Comparison of ENCODE assay signal across 28 cellular contexts in genomic region chr10:88852327-88852726, GRCh38. TPM values are rescaled to one million over a fixed set of nuclear protein-coding genes. Genes with fewer than 3 reads are reported as not detected.
A peak's percentile ranks its signal among the peaks of the same experiment; 100 is the strongest.
DNase-seq lines count a peak whose midpoint lies in the region; FAIRE-seq and TF ChIP-seq lines count a peak whose summit lies in the region.
"Had no signal": no experiment of that assay in that cellular context is flagged by ENCODE, and none has a peak within 500 bp of the region (broad histone marks: within the 10 kb centered on the region; RNA-seq: fewer than 3 reads in every experiment).

No MANE protein-coding gene starts in this region.

- intact Hi-C loops in prostate gland (cut with DNase I) = no loop called here
- intact Hi-C loops in kidney (cut with DNase I) = no loop called here

- no peak overlapping the region for H2BK5ac ChIP-seq in H1 (ENCODE audit: low read depth, low read length)

- no peak overlapping the region for H3K4ac ChIP-seq in H1 (replicated peaks; ENCODE audit: insufficient read length, low read depth, low read length)

- no peak overlapping the region for H4K8ac ChIP-seq in H1 (ENCODE audit: extremely low read depth, insufficient read depth, low read length)

- H3K23me2 ChIP-seq in H1 (ENCODE audit: low read depth, low read length) = no peaks in the 10 kb centered on the region

- H3K79me2 ChIP-seq in H1 (ENCODE audit: control insufficient read depth in 1 of 2, insufficient read depth in 2 of 2, low read length in 2 of 2) = no peaks in the 10 kb centered on the region

- H3K4me3 ChIP-seq in BLaER1 treated with 17β-estradiol and CSF1 and Interleukin-3, amounts not matched to agents 10 nM and 100 nM = no peak overlapping the region; a peak in 1 of 20 replicates
- peak overlapping the region; percentile 4; the same call in 1 of the 2 replicates for H3K4me3 ChIP-seq in HL-60 (replicated peaks; ENCODE audit: insufficient read depth, low read length)
- H3K4me3 ChIP-seq in H1 (ENCODE audit: extremely low read depth in 1 of 4, insufficient read depth in 2 of 4, low read depth in 3 of 4, low read length in 4 of 4) = no peak overlapping the region
- H3K4me3 ChIP-seq in prostate gland = no peak overlapping the region
- no peak overlapping the region for H3K4me3 ChIP-seq in kidney (ENCODE audit: low read length in 2 of 2)
- H3K4me3 ChIP-seq: neural progenitor cell had no signal

- POLR2A ChIA-PET in H1 (lab: Charles Lee; ENCODE audit: partially characterized antibody) (no interaction called here), GM10248 (lab: Yijun Ruan, JAX) (no interaction called here)

- no peak overlapping the region for H3K14ac ChIP-seq in H1 (ENCODE audit: insufficient read length)

- no peak overlapping the region for H2BK12ac ChIP-seq in H1 (ENCODE audit: low read depth, low read length)

- no peak overlapping the region for H2AK5ac ChIP-seq in H1 (ENCODE audit: low read depth, low read length)

- TF ChIP-seq CTCF in HL-60 (IDR thresholded peaks at IDR 0.05; ENCODE audit: insufficient read depth, low read length) (no peak), H1 (IDR thresholded peaks at IDR 0.05; ENCODE audit: control extremely low read depth in 1 of 3, insufficient read depth in 1 of 3, low read depth in 1 of 3, low read length in 3 of 3) (no peak), prostate gland (IDR thresholded peaks at IDR 0.05) (no peak), kidney (IDR thresholded peaks at IDR 0.05; ENCODE audit: borderline replicate concordance, extremely low read depth, insufficient read depth) (no peak), GM10248 (IDR thresholded peaks at IDR 0.05; ENCODE audit: control extremely low read depth, extremely low read depth, low read depth, missing control alignments) (no peak)

- H3K9me3 ChIP-seq in BLaER1 treated with 17β-estradiol and CSF1 and Interleukin-3, amounts not matched to agents 10 nM and 100 nM (replicated peaks in 1 of 11) = peaks cover 0 to 22% (median 0%) of the 10 kb centered on the region in 11 experiments; a peak in 7 of 22 replicates
- H3K9me3 ChIP-seq in H1 (ENCODE audit: insufficient read depth in 2 of 2, low read depth in 1 of 2, low read length in 1 of 2) = no peaks in the 10 kb centered on the region
- no peaks in the 10 kb centered on the region for H3K9me3 ChIP-seq in prostate gland
- H3K9me3 ChIP-seq in kidney (ENCODE audit: control insufficient read depth in 1 of 2, low read length in 2 of 2) = no peaks in the 10 kb centered on the region
- H3K9me3 ChIP-seq: BE2C, heart left ventricle had no signal

- H2BK120ac ChIP-seq in H1 (replicated peaks; ENCODE audit: low read depth, low read length) = no peak overlapping the region

- H4K20me1 ChIP-seq in BLaER1 treated with 17β-estradiol and CSF1 and Interleukin-3, amounts not matched to agents 10 nM and 100 nM = no peaks in the 10 kb centered on the region
- H4K20me1 ChIP-seq in H1 (replicated peaks in 1 of 2; ENCODE audit: control insufficient read depth in 1 of 2, insufficient read depth in 2 of 2, low read length in 2 of 2) = no peaks in the 10 kb centered on the region

- no peak overlapping the region for H4K5ac ChIP-seq in H1 (ENCODE audit: insufficient read length, low read depth, low read length)

- H3K4me2 ChIP-seq in BLaER1 treated with 17β-estradiol and CSF1 and Interleukin-3, amounts not matched to agents 10 nM and 100 nM = peak overlapping the region in 7 of 11 experiments; percentile 1 to 84 (median 31); a peak in 11 of 22 replicates
- H3K4me2 ChIP-seq in H1 (ENCODE audit: insufficient read depth in 1 of 2, low read depth in 2 of 2, low read length in 2 of 2) = no peak overlapping the region
- H3K4me2 ChIP-seq: neural progenitor cell had no signal

- H3K79me1 ChIP-seq in H1 (ENCODE audit: low read depth, low read length) = no peaks in the 10 kb centered on the region

- no peak for TF ChIP-seq POLR2A in H1 (IDR thresholded peaks at IDR 0.05; ENCODE audit: control extremely low read depth in 1 of 2, low read depth in 2 of 2, low read length in 2 of 2)
- TF ChIP-seq POLR2A in prostate gland (IDR thresholded peaks at IDR 0.05) = no peak
- TF ChIP-seq POLR2A in GM12892 (IDR thresholded peaks at IDR 0.05; ENCODE audit: low read depth, low read length) = no peak

- H3K56ac ChIP-seq in H1 (replicated peaks; ENCODE audit: insufficient read length, low read depth, low read length) = no peak overlapping the region

- no peaks in the 10 kb centered on the region for H3K36me3 ChIP-seq in BLaER1 treated with 17β-estradiol and CSF1 and Interleukin-3, amounts not matched to agents 10 nM and 100 nM
- H3K36me3 ChIP-seq in H1 (ENCODE audit: control insufficient read depth in 2 of 4, insufficient read depth in 4 of 4, low read length in 3 of 4) (no peaks in the 10 kb centered on the region), prostate gland (no peaks in the 10 kb centered on the region), kidney (ENCODE audit: control insufficient read depth in 1 of 2, insufficient read depth in 2 of 2, low read length in 2 of 2) (no peaks in the 10 kb centered on the region)
- H3K36me3 ChIP-seq: BE2C, heart left ventricle, neural progenitor cell had no signal

- H3K27ac ChIP-seq in BLaER1 treated with 17β-estradiol and CSF1 and Interleukin-3, amounts not matched to agents 10 nM and 100 nM = peak overlapping the region; percentile 3 to 82 (median 48); a peak in 17 of 22 replicates
- H3K27ac ChIP-seq in HL-60 (replicated peaks) = peak overlapping the region; percentile 64
- H3K27ac ChIP-seq in H1 (ENCODE audit: low read depth, low read length) = no peak overlapping the region
- H3K27ac ChIP-seq in prostate gland = peak overlapping the region; percentile 35 to 49
- H3K27ac ChIP-seq in kidney (ENCODE audit: low read depth in 2 of 2, low read length in 2 of 2) = no peak overlapping the region
- H3K27ac ChIP-seq: neural progenitor cell had no signal

- 0 out of 2 replicates have a peak overlapping the region, but pooled peaks have one; percentile 15 for H2AFZ ChIP-seq in H1 (ENCODE audit: low read length)

- CTCF ChIA-PET in H1 (lab: Charles Lee; ENCODE audit: partially characterized antibody) (interaction anchor here (0.7 to 5.6 kb wide), 8 partner anchors 13 to 287 kb away, joined by 3 to 49 read pairs (median 4); no protein-coding TSS in a partner anchor), GM10248 (lab: Yijun Ruan, JAX) (interaction anchor here (0.7 to 4.1 kb wide), 5 partner anchors 8 to 81 kb away, joined by 3 to 35 read pairs (median 5); no protein-coding TSS in a partner anchor)

- no peak overlapping the region for H3K23ac ChIP-seq in H1 (ENCODE audit: insufficient read length)

- WGBS in H1 (ENCODE audit: extremely low coverage in 1 of 2, insufficient coverage in 1 of 2, insufficient read length in 1 of 2, insufficient replicate concordance in 2 of 2, low coverage in 1 of 2, low lambda C conversion rate in 2 of 2, missing lambda C conversion rate in 1 of 2), 2 experiments = 95% methylated on average over 4 of the region's 4 CpGs; no CpG with 5 or more reads in 1 of the 2 experiments
- WGBS in prostate gland = 48% methylated on average over 4 of the region's 4 CpGs

- no peak for TF ChIP-seq RAD21 in H1 (IDR thresholded peaks at IDR 0.05 in 1 of 2, conservative IDR thresholded peaks at IDR 0.05 in 1 of 2; ENCODE audit: low read depth in 2 of 2, low read length in 2 of 2)

- no peak overlapping the region for H3K18ac ChIP-seq in H1 (ENCODE audit: extremely low read depth, low read length)

- H4K91ac ChIP-seq in H1 (replicated peaks; ENCODE audit: insufficient read length, low read length) = no peak overlapping the region

- TF ChIP-seq EP300 in H1 (IDR thresholded peaks at IDR 0.05; ENCODE audit: borderline replicate concordance in 1 of 2, low read depth in 2 of 2, low read length in 2 of 2) = no peak

- FAIRE-seq in H1 (lab: Jason Lieb, UNC) (no peak), GM12892 (lab: Jason Lieb, UNC) (no peak), kidney (lab: Jason Lieb, UNC) (no peak)
- FAIRE-seq: TTC549 had no signal

- H3K9ac ChIP-seq in BLaER1 treated with 17β-estradiol and CSF1 and Interleukin-3, amounts not matched to agents 10 nM and 100 nM = peak overlapping the region in 2 of 11 experiments; percentile 49 to 60; a peak in 3 of 22 replicates
- H3K9ac ChIP-seq in H1 (replicated peaks in 1 of 4; ENCODE audit: extremely low read depth in 1 of 4, low read depth in 3 of 4, low read length in 3 of 4) (no peak overlapping the region), kidney (ENCODE audit: low read length in 2 of 2) (no peak overlapping the region)
- H3K9ac ChIP-seq: neural progenitor cell had no signal

- H2BK20ac ChIP-seq in H1 (ENCODE audit: low read length) = no peak overlapping the region

- no peaks in the 10 kb centered on the region for H3K27me3 ChIP-seq in BLaER1 treated with 17β-estradiol and CSF1 and Interleukin-3, amounts not matched to agents 10 nM and 100 nM
- H3K27me3 ChIP-seq in HL-60 (ENCODE audit: insufficient read depth, poor library complexity, severe bottlenecking) (no peaks in the 10 kb centered on the region), H1 (replicated peaks in 1 of 4; ENCODE audit: control insufficient read depth in 3 of 4, extremely low read depth in 1 of 4, insufficient read depth in 3 of 4, low read length in 3 of 4) (no peaks in the 10 kb centered on the region), prostate gland (replicated peaks; ENCODE audit: insufficient read depth) (no peaks in the 10 kb centered on the region)
- H3K27me3 ChIP-seq: BE2C, heart left ventricle, neural progenitor cell had no signal

- H2BK15ac ChIP-seq in H1 (ENCODE audit: low read length) = no peak overlapping the region

- DNase-seq in HL-60 (ENCODE audit: low read depth in 1 of 2, low spot score in 1 of 2) (no peak), H1 (ENCODE audit: low read depth in 1 of 2, low spot score in 2 of 2) (no peak), prostate gland (ENCODE audit: low spot score) (no peak), GM12892 (ENCODE audit: insufficient read length) (no peak), kidney (no peak), NOMO-1 treated with DMSO at 0.1 percent for 48 hours (lab: John Stamatoyannopoulos, UW; ENCODE audit: unreplicated experiment) (no peak), GM10248 (ENCODE audit: extremely low spot score) (no peak)
- DNase-seq: activated CD4-positive, alpha-beta T cell treated with anti-CD3 and anti-CD28 coated beads for 36 hours; activated naive CD4-positive, alpha-beta T cell treated with anti-CD3 and anti-CD28 coated beads, Interleukin-2, amount 50 U/mL, for 16 hours; activated T-cell treated with anti-CD3 and anti-CD28 coated beads, Interleukin-2, amount 50 U/mL, for 72 hours; aorta; BE2C; caudate nucleus; heart left ventricle; left ventricle myocardium superior; stimulated activated CD4-positive, alpha-beta T cell treated with anti-CD3 and anti-CD28 coated beads, Interleukin-2, amount 100 ng/mL, for 48 hours; stimulated activated naive CD4-positive, alpha-beta T cell had no signal

- H3K4me1 ChIP-seq in BLaER1 treated with 17β-estradiol and CSF1 and Interleukin-3, amounts not matched to agents 10 nM and 100 nM = peaks cover 0 to 78% (median 17%) of the 10 kb centered on the region in 10 experiments; a peak in 11 of 20 replicates
- peaks cover 0 to 3% (median 0%) of the 10 kb centered on the region in 4 experiments; a peak in 3 of 7 replicates for H3K4me1 ChIP-seq in H1 (replicated peaks in 1 of 4; ENCODE audit: control insufficient read depth in 3 of 4, insufficient read depth in 4 of 4, low read length in 3 of 4)
- H3K4me1 ChIP-seq in prostate gland (replicated peaks) = peaks cover 2% of the 10 kb centered on the region
- no peaks in the 10 kb centered on the region for H3K4me1 ChIP-seq in kidney (ENCODE audit: control insufficient read depth in 1 of 2, insufficient read depth in 1 of 2, low read depth in 1 of 2, low read length in 2 of 2)
- H3K4me1 ChIP-seq: BE2C, neural progenitor cell had no signal

RNA-seq across cellular contexts. Expression of gene ANKRD22, which starts 0.7 kb away (rescaled TPM):
- total RNA-seq in H1 (2021; fragmentation: NEBNext Ultra II Directional; extraction: Animal tissue kit (Norgen Biotek cat#: 25700)) = not detected in 2 replicates
- polyA plus RNA-seq in H1 (2011; rRNA removed) (0.05 and 0.68 TPM in 2 replicates), kidney (ENCODE audit: insufficient read depth, low read depth, low replicate concordance) (6.5 TPM)
- polyA plus RNA-seq in H1 (2011; cell fraction: cytosol; rRNA removed) = 0.14 TPM
- 0.07 TPM for polyA plus RNA-seq in H1 (2011; cell fraction: nucleus; rRNA removed)
- 0.37 to 0.94 TPM (median 0.47 TPM) in 4 replicates for polyA plus RNA-seq in H1 (2012, experiment 1 of 2)
- 0.10 TPM for polyA plus RNA-seq in H1 (2012, experiment 2 of 2)
- polyA plus RNA-seq in H1 (2013, experiment 1 of 2) = not detected
- polyA plus RNA-seq in H1 (2013, experiment 2 of 2) = not detected
- 0.20 TPM in 1 of 2 replicates, not detected in the other for polyA minus RNA-seq in H1 (2011; rRNA and poly(A)+ RNA removed)
- not detected for polyA minus RNA-seq in H1 (2011; cell fraction: cytosol; rRNA and poly(A)+ RNA removed)
- polyA minus RNA-seq in H1 (2011; cell fraction: nucleus; rRNA and poly(A)+ RNA removed) = not detected
- total RNA-seq in prostate gland (1 to 10 TPM; 2.8 to 3.1 TPM), kidney (3.6 TPM)
- 0.38 TPM for polyA plus RNA-seq in GM12892 (2012; ENCODE audit: missing spikeins)
- total RNA-seq: A673, Daoy, dermis microvascular lymphatic vessel endothelial cell, H9, left ventricle myocardium superior, pulmonary artery endothelial cell had no signal

RNA-seq across cellular contexts. Expression of gene STAMBPL1, which starts 27.7 kb away (rescaled TPM):
- total RNA-seq in H1 (2021; fragmentation: NEBNext Ultra II Directional; extraction: Animal tissue kit (Norgen Biotek cat#: 25700)) = 5.5 and 6.5 TPM in 2 replicates
- polyA plus RNA-seq in H1 (2011; rRNA removed) = 5.5 and 8.1 TPM in 2 replicates
- 5.9 TPM for polyA plus RNA-seq in H1 (2011; cell fraction: cytosol; rRNA removed)
- 2.7 TPM for polyA plus RNA-seq in H1 (2011; cell fraction: nucleus; rRNA removed)
- 3.3 to 4.3 TPM (median 3.3 TPM) in 4 replicates for polyA plus RNA-seq in H1 (2012, experiment 1 of 2)
- polyA plus RNA-seq in H1 (2012, experiment 2 of 2) = 0.67 TPM
- polyA plus RNA-seq in H1 (2013, experiment 1 of 2) = 2.8 TPM
- polyA plus RNA-seq in H1 (2013, experiment 2 of 2) = 2.9 TPM
- polyA minus RNA-seq in H1 (2011; rRNA and poly(A)+ RNA removed) = 3.9 and 4.9 TPM in 2 replicates
- 3.2 TPM for polyA minus RNA-seq in H1 (2011; cell fraction: cytosol; rRNA and poly(A)+ RNA removed)
- 11.7 TPM for polyA minus RNA-seq in H1 (2011; cell fraction: nucleus; rRNA and poly(A)+ RNA removed)
- 1 to 10 TPM; 3.6 to 5.8 TPM for total RNA-seq in prostate gland
- polyA plus RNA-seq in GM12892 (2012; ENCODE audit: missing spikeins) = 23.1 TPM
- 6.9 TPM for total RNA-seq in kidney
- polyA plus RNA-seq in kidney (ENCODE audit: insufficient read depth, low read depth, low replicate concordance) = 3.0 TPM

RNA-seq across cellular contexts. Expression of gene LIPM, which starts 49.8 kb away (rescaled TPM):
- total RNA-seq in H1 (2021; fragmentation: NEBNext Ultra II Directional; extraction: Animal tissue kit (Norgen Biotek cat#: 25700)) = not detected in 2 replicates
- polyA plus RNA-seq in H1 (2011; rRNA removed) (not detected in 2 replicates), kidney (ENCODE audit: insufficient read depth, low read depth, low replicate concordance) (not detected)
- not detected for polyA plus RNA-seq in H1 (2011; cell fraction: cytosol; rRNA removed)
- polyA plus RNA-seq in H1 (2011; cell fraction: nucleus; rRNA removed) = not detected
- polyA plus RNA-seq in H1 (2012, experiment 1 of 2) = not detected in 4 replicates
- polyA plus RNA-seq in H1 (2012, experiment 2 of 2) = not detected
- not detected for polyA plus RNA-seq in H1 (2013, experiment 1 of 2)
- polyA plus RNA-seq in H1 (2013, experiment 2 of 2) = not detected
- not detected in 2 replicates for polyA minus RNA-seq in H1 (2011; rRNA and poly(A)+ RNA removed)
- not detected for polyA minus RNA-seq in H1 (2011; cell fraction: cytosol; rRNA and poly(A)+ RNA removed)
- polyA minus RNA-seq in H1 (2011; cell fraction: nucleus; rRNA and poly(A)+ RNA removed) = not detected
- total RNA-seq in prostate gland (not detected), kidney (not detected)
- polyA plus RNA-seq in GM12892 (2012; ENCODE audit: missing spikeins) = not detected
- total RNA-seq: A673; activated CD4-positive, alpha-beta T cell treated with anti-CD3 and anti-CD28 coated beads for 36 hours; activated CD8-positive, alpha-beta memory T cell treated with anti-CD3 and anti-CD28 coated beads for 36 hours; activated T-cell treated with anti-CD3 and anti-CD28 coated beads, Interleukin-2, amount 50 U/mL, for 72 hours; aorta; Daoy; dermis microvascular lymphatic vessel endothelial cell; H9; heart left ventricle; left ventricle myocardium superior; mononuclear cell; pulmonary artery endothelial cell had no signal
- polyA plus RNA-seq: aorta, heart left ventricle, small intestine had no signal

Comparison
In these comparisons a context has a peak if more than half of its experiments do, and no peak if none do; other contexts are left out.
1. H3K27ac ChIP-seq: peak in BLaER1 treated with 17β-estradiol and CSF1 and Interleukin-3, amounts not matched to agents 10 nM and 100 nM (11 of 11), HL-60 (single experiment) and prostate gland (2 of 2); none in H1 (single experiment) and kidney (0 of 2).
2. H3K4me2 ChIP-seq: peak in BLaER1 treated with 17β-estradiol and CSF1 and Interleukin-3, amounts not matched to agents 10 nM and 100 nM (7 of 11); none in H1 (0 of 2).